10 cellular contexts compared by ENCODE assay signal in genomic region chr11:15816270-15816871, GRCh38.
DNase-seq lines count a peak whose midpoint lies in the region; ATAC-seq, FAIRE-seq and TF ChIP-seq lines count a peak whose summit lies in the region.
"Had no signal": no experiment of that assay in that cellular context is flagged by ENCODE, and none has a peak within 500 bp of the region (broad histone marks: within the 10 kb centered on the region; RNA-seq: fewer than 3 reads in every experiment).

No MANE protein-coding gene starts in this region.

- peaks cover 3% of the 10 kb centered on the region for H3K9me3 Mint-ChIP-seq in activated CD8-positive, alpha-beta T cell treated with anti-CD3 and anti-CD28 coated beads for 36 hours
- H3K9me3 Mint-ChIP-seq in activated CD8-positive, alpha-beta T cell treated with anti-CD3 and anti-CD28 coated beads, Interleukin-2, amount 10 ng/mL, durations not matched to agents 7 days and 5 days (ENCODE audit: insufficient read depth), result no peaks in the 10 kb centered on the region

- no peaks in the 10 kb centered on the region for H3K36me3 Mint-ChIP-seq in activated CD8-positive, alpha-beta T cell treated with anti-CD3 and anti-CD28 coated beads for 36 hours (ENCODE audit: low read depth)
- no peaks in the 10 kb centered on the region for H3K36me3 Mint-ChIP-seq in activated CD8-positive, alpha-beta T cell treated with anti-CD3 and anti-CD28 coated beads, Interleukin-2, amount 10 ng/mL, durations not matched to agents 7 days and 5 days (ENCODE audit: low read depth)

- CTCF ChIA-PET in activated CD8-positive, alpha-beta T cell treated with anti-CD3 and anti-CD28 coated beads for 36 hours (lab: Charles Lee), result no interaction called here
- CTCF ChIA-PET in activated CD8-positive, alpha-beta T cell treated with anti-CD3 and anti-CD28 coated beads, Interleukin-2, amount 10 ng/mL, durations not matched to agents 7 days and 5 days (lab: Charles Lee), result no interaction called here

- H3K27me3 ChIP-seq in tibial artery (no peaks in the 10 kb centered on the region), BE2C (no peaks in the 10 kb centered on the region)

- H3K9me3 ChIP-seq in tibial artery, result no peaks in the 10 kb centered on the region
- H3K9me3 ChIP-seq in BE2C, result no peaks in the 10 kb centered on the region
- H3K9me3 ChIP-seq: Caco-2 had no signal

- peak; percentile 18 for DNase-seq in activated CD8-positive, alpha-beta T cell treated with anti-CD3 and anti-CD28 coated beads for 36 hours
- no peak for DNase-seq in activated CD8-positive, alpha-beta T cell treated with anti-CD3 and anti-CD28 coated beads, Interleukin-2, amount 10 ng/mL, durations not matched to agents 7 days and 5 days
- peak; percentile 76 for DNase-seq in iris pigment epithelial cell (ENCODE audit: low read depth)
- DNase-seq in tibial artery, result peak; percentile 63 to 77
- DNase-seq in BE2C, result no peak
- DNase-seq in H54 (ENCODE audit: insufficient read length, low spot score), result no peak
- no peak for DNase-seq in retina
- DNase-seq: Caco-2, NCI-H146 had no signal

- no peaks in the 10 kb centered on the region for H3K36me3 ChIP-seq in tibial artery
- no peaks in the 10 kb centered on the region for H3K36me3 ChIP-seq in BE2C

- TF ChIP-seq POLR2A in H54 (IDR thresholded peaks at IDR 0.05; ENCODE audit: low read depth, low read length), result no peak

- no peak overlapping the region for H3K4me3 ChIP-seq in tibial artery
- H3K4me3 ChIP-seq in BE2C (ENCODE audit: low read depth, low read length), result no peak overlapping the region

- TF ChIP-seq CTCF in activated CD8-positive, alpha-beta T cell treated with anti-CD3 and anti-CD28 coated beads for 36 hours (IDR thresholded peaks at IDR 0.05), result no peak
- TF ChIP-seq CTCF in tibial artery (IDR thresholded peaks at IDR 0.05) (no peak), BE2C (IDR thresholded peaks at IDR 0.05; ENCODE audit: low read depth, low read length) (no peak)

- peak overlapping the region; percentile 65 for H3K27ac ChIP-seq in angular gyrus (ENCODE audit: low read depth, low read length)
- H3K27ac ChIP-seq in tibial artery, result peak overlapping the region; percentile 65 to 78

- H3K4me1 Mint-ChIP-seq in activated CD8-positive, alpha-beta T cell treated with anti-CD3 and anti-CD28 coated beads for 36 hours (ENCODE audit: low read depth), result peaks cover 3% of the 10 kb centered on the region
- no peaks in the 10 kb centered on the region for H3K4me1 Mint-ChIP-seq in activated CD8-positive, alpha-beta T cell treated with anti-CD3 and anti-CD28 coated beads, Interleukin-2, amount 10 ng/mL, durations not matched to agents 7 days and 5 days (ENCODE audit: low read depth)

- ATAC-seq in activated CD8-positive, alpha-beta T cell treated with anti-CD3 and anti-CD28 coated beads for 36 hours, result peak; percentile 61
- no peak for ATAC-seq in activated CD8-positive, alpha-beta T cell treated with anti-CD3 and anti-CD28 coated beads, Interleukin-2, amount 10 ng/mL, durations not matched to agents 7 days and 5 days

- no peak overlapping the region for H3K27ac Mint-ChIP-seq in activated CD8-positive, alpha-beta T cell treated with anti-CD3 and anti-CD28 coated beads for 36 hours
- H3K27ac Mint-ChIP-seq in activated CD8-positive, alpha-beta T cell treated with anti-CD3 and anti-CD28 coated beads, Interleukin-2, amount 10 ng/mL, durations not matched to agents 7 days and 5 days, result no peak overlapping the region

- FAIRE-seq in H54 (lab: Jason Lieb, UNC), result no peak

- H3K27me3 Mint-ChIP-seq in activated CD8-positive, alpha-beta T cell treated with anti-CD3 and anti-CD28 coated beads for 36 hours, result peaks cover 5% of the 10 kb centered on the region
- no peaks in the 10 kb centered on the region for H3K27me3 Mint-ChIP-seq in activated CD8-positive, alpha-beta T cell treated with anti-CD3 and anti-CD28 coated beads, Interleukin-2, amount 10 ng/mL, durations not matched to agents 7 days and 5 days (ENCODE audit: low read depth)

- POLR2A ChIA-PET in activated CD8-positive, alpha-beta T cell treated with anti-CD3 and anti-CD28 coated beads for 36 hours (lab: Charles Lee), result no interaction called here
- POLR2A ChIA-PET in activated CD8-positive, alpha-beta T cell treated with anti-CD3 and anti-CD28 coated beads, Interleukin-2, amount 10 ng/mL, durations not matched to agents 7 days and 5 days (lab: Charles Lee), result interaction anchor here (0.6 kb wide), 1 partner anchor 65 kb away, joined by 4 read pairs; no protein-coding TSS in a partner anchor

- intact Hi-C loops in activated CD8-positive, alpha-beta T cell treated with anti-CD3 and anti-CD28 coated beads for 36 hours (cut with micrococcal nuclease), result no loop called here
- intact Hi-C loops in tibial artery (cut with DNase I; ENCODE audit: low total_unique reads), result loop anchor here (10.0 kb wide), 1 partner anchor 788 kb away; no protein-coding TSS in a partner anchor

- H3K4me1 ChIP-seq in tibial artery (peaks cover 0 to 50% (median 34%) of the 10 kb centered on the region in 4 donors), BE2C (no peaks in the 10 kb centered on the region)
- H3K4me1 ChIP-seq: Caco-2 had no signal

- H3K4me3 Mint-ChIP-seq in activated CD8-positive, alpha-beta T cell treated with anti-CD3 and anti-CD28 coated beads for 36 hours, result no peak overlapping the region
- no peak overlapping the region for H3K4me3 Mint-ChIP-seq in activated CD8-positive, alpha-beta T cell treated with anti-CD3 and anti-CD28 coated beads, Interleukin-2, amount 10 ng/mL, durations not matched to agents 7 days and 5 days

Comparison
In these comparisons a context has a peak if more than half of its experiments do, and no peak if none do; other contexts are left out.
1. DNase-seq: peak in activated CD8-positive, alpha-beta T cell treated with anti-CD3 and anti-CD28 coated beads for 36 hours (single experiment), iris pigment epithelial cell (single experiment) and tibial artery (2 of 2); none in activated CD8-positive, alpha-beta T cell treated with anti-CD3 and anti-CD28 coated beads, Interleukin-2, amount 10 ng/mL, durations not matched to agents 7 days and 5 days (single experiment), BE2C (single experiment), H54 (single experiment) and retina (single experiment).